Comparison of ENCODE assay signal across 26 cellular contexts in genomic region chr2:127660291-127660578, GRCh38. TPM values are rescaled to one million over a fixed set of nuclear protein-coding genes. Genes with fewer than 3 reads are reported as not detected.
DNase-seq lines count a peak whose midpoint lies in the region; ATAC-seq and TF ChIP-seq lines count a peak whose summit lies in the region.
"Had no signal": no experiment of that assay in that cellular context is flagged by ENCODE, and none has a peak within 500 bp of the region (broad histone marks: within the 10 kb centered on the region; RNA-seq: fewer than 3 reads in every experiment).

No MANE protein-coding gene starts in this region.

- H3K27ac Mint-ChIP-seq in chondrocyte (ENCODE audit: unreplicated experiment) = peak overlapping the region; percentile 60
- no peak overlapping the region for H3K27ac Mint-ChIP-seq in activated naive CD8-positive, alpha-beta T cell treated with anti-CD3 and anti-CD28 coated beads for 36 hours
- H3K27ac Mint-ChIP-seq: activated CD8-positive, alpha-beta T cell treated with anti-CD3 and anti-CD28 coated beads, Interleukin-2, amount 10 ng/mL, durations not matched to agents 7 days and 5 days; progenitor cell of endocrine pancreas had no signal

- H3K4me3 Mint-ChIP-seq in chondrocyte (ENCODE audit: unreplicated experiment) = no peak overlapping the region
- H3K4me3 Mint-ChIP-seq in activated naive CD8-positive, alpha-beta T cell treated with anti-CD3 and anti-CD28 coated beads for 36 hours = no peak overlapping the region
- H3K4me3 Mint-ChIP-seq: activated CD8-positive, alpha-beta T cell treated with anti-CD3 and anti-CD28 coated beads, Interleukin-2, amount 10 ng/mL, durations not matched to agents 7 days and 5 days; brain had no signal

- 94% methylated on average over 10 of the region's 10 CpGs for WGBS in suprapubic skin

- H3K4me3 ChIP-seq in BLaER1 (no peak overlapping the region), osteoblast (ENCODE audit: insufficient read depth, low read length) (no peak overlapping the region), suprapubic skin (no peak overlapping the region)
- H3K4me3 ChIP-seq: SJSA1, skin epidermis had no signal

- H3K79me2 ChIP-seq in osteoblast (ENCODE audit: insufficient read depth, low read length) = no peaks in the 10 kb centered on the region

- no peak for TF ChIP-seq POLR2A in suprapubic skin (IDR thresholded peaks at IDR 0.05)

- H3K4me1 Mint-ChIP-seq in chondrocyte (ENCODE audit: low read depth) = peaks cover 61% of the 10 kb centered on the region
- peaks cover 3% of the 10 kb centered on the region for H3K4me1 Mint-ChIP-seq in activated naive CD8-positive, alpha-beta T cell treated with anti-CD3 and anti-CD28 coated beads for 36 hours

- peaks cover 27% of the 10 kb centered on the region for H3K27me3 ChIP-seq in BLaER1
- H3K27me3 ChIP-seq in osteoblast (ENCODE audit: insufficient read depth, low read length) = peaks cover 23% of the 10 kb centered on the region
- peaks cover 6% of the 10 kb centered on the region for H3K27me3 ChIP-seq in suprapubic skin
- H3K27me3 ChIP-seq: SJSA1 had no signal

- no peak for TF ChIP-seq CTCF in chondrocyte (IDR thresholded peaks at IDR 0.05)
- no peak for TF ChIP-seq CTCF in osteoblast (IDR thresholded peaks at IDR 0.05; ENCODE audit: extremely low read depth, low read depth, low read length)
- no peak for TF ChIP-seq CTCF in suprapubic skin (IDR thresholded peaks at IDR 0.05)

- no peaks in the 10 kb centered on the region for H3K9me3 Mint-ChIP-seq in chondrocyte (ENCODE audit: low read depth)
- H3K9me3 Mint-ChIP-seq in activated naive CD8-positive, alpha-beta T cell treated with anti-CD3 and anti-CD28 coated beads for 36 hours = no peaks in the 10 kb centered on the region
- H3K9me3 Mint-ChIP-seq: brain, neural crest cell had no signal

- H3K4me2 ChIP-seq in BLaER1 (peak overlapping the region; percentile 59; the same call in 1 of the 2 replicates), osteoblast (ENCODE audit: insufficient read depth, low read length) (no peak overlapping the region)

- H3K36me3 ChIP-seq in BLaER1 = peaks cover 17% of the 10 kb centered on the region; the same call in 1 of the 2 replicates
- no peaks in the 10 kb centered on the region for H3K36me3 ChIP-seq in osteoblast (ENCODE audit: insufficient read depth, low read length)
- no peaks in the 10 kb centered on the region for H3K36me3 ChIP-seq in suprapubic skin

- peaks cover 43% of the 10 kb centered on the region for H3K4me1 ChIP-seq in BLaER1
- no peaks in the 10 kb centered on the region for H3K4me1 ChIP-seq in osteoblast (ENCODE audit: insufficient read depth, low read length)
- H3K4me1 ChIP-seq in suprapubic skin = peaks cover 50% of the 10 kb centered on the region
- H3K4me1 ChIP-seq: SJSA1 had no signal

- H4K20me1 ChIP-seq in BLaER1 (peaks cover 23% of the 10 kb centered on the region), osteoblast (ENCODE audit: insufficient read depth, low read length) (no peaks in the 10 kb centered on the region)

- H3K27ac ChIP-seq in BLaER1 (no peak overlapping the region), osteoblast (ENCODE audit: low read depth, low read length) (no peak overlapping the region), suprapubic skin (peak overlapping the region; percentile 75)
- H3K27ac ChIP-seq: C4-2B, SJSA1 had no signal

- no peak for ATAC-seq in GM19455 (IDR thresholded peaks at IDR 0.05; ENCODE audit: unreplicated experiment)
- ATAC-seq: activated CD8-positive, alpha-beta T cell treated with anti-CD3 and anti-CD28 coated beads, Interleukin-2, amount 10 ng/mL, durations not matched to agents 7 days and 5 days; Panc1 had no signal

- TF ChIP-seq EP300 in suprapubic skin (IDR thresholded peaks at IDR 0.05) = no peak

- H3K9me3 ChIP-seq in BLaER1 = peaks cover 26% of the 10 kb centered on the region
- H3K9me3 ChIP-seq in osteoblast (ENCODE audit: low read depth, low read length) = no peaks in the 10 kb centered on the region
- no peaks in the 10 kb centered on the region for H3K9me3 ChIP-seq in suprapubic skin
- H3K9me3 ChIP-seq: SJSA1 had no signal

- no peaks in the 10 kb centered on the region for H3K27me3 Mint-ChIP-seq in chondrocyte (ENCODE audit: low read depth)
- peaks cover 38% of the 10 kb centered on the region for H3K27me3 Mint-ChIP-seq in activated naive CD8-positive, alpha-beta T cell treated with anti-CD3 and anti-CD28 coated beads for 36 hours

- H3K36me3 Mint-ChIP-seq in chondrocyte (ENCODE audit: low read depth) = peaks cover 2% of the 10 kb centered on the region
- no peaks in the 10 kb centered on the region for H3K36me3 Mint-ChIP-seq in activated naive CD8-positive, alpha-beta T cell treated with anti-CD3 and anti-CD28 coated beads for 36 hours
- H3K36me3 Mint-ChIP-seq: brain had no signal

- peak; percentile 29 for DNase-seq in chondrocyte (ENCODE audit: low spot score)
- peak; percentile 38 for DNase-seq in osteoblast (ENCODE audit: insufficient read length, low spot score, missing footprints)
- peak in 1 of 2 donors; percentile 34 for DNase-seq in suprapubic skin (ENCODE audit: low spot score in 2 of 2)
- no peak for DNase-seq in activated naive CD8-positive, alpha-beta T cell treated with anti-CD3 and anti-CD28 coated beads for 36 hours
- DNase-seq in T-helper 9 cell = no peak
- no peak for DNase-seq in C1 segment of cervical spinal cord (lab: John Stamatoyannopoulos, UW)
- DNase-seq: activated CD8-positive, alpha-beta T cell treated with anti-CD3 and anti-CD28 coated beads, Interleukin-2, amount 10 ng/mL, durations not matched to agents 7 days and 5 days; activated effector memory CD4-positive, alpha-beta T cell treated with anti-CD3 and anti-CD28 coated beads, Interleukin-2, amount 50 U/mL, for 16 hours; activated T-cell treated with anti-CD3 and anti-CD28 coated beads for 4 hours; effector memory CD4-positive, alpha-beta T cell; foreskin melanocyte; hypothalamus; NCI-H146; NCI-H510A treated with DMSO at 0.1 percent for 48 hours; stimulated activated CD4-positive, alpha-beta T cell treated with anti-CD3 and anti-CD28 coated beads, Interleukin-1b, Interleukin-23, amount 100 ng/mL, for 48 hours; T-helper 1 cell had no signal

- H3K9ac ChIP-seq in BLaER1 = no peak overlapping the region

- H2AFZ ChIP-seq in osteoblast (ENCODE audit: low read length) = no peak overlapping the region

RNA-seq across cellular contexts. Expression of gene GPR17, which starts 14.3 kb away (rescaled TPM):
- not detected in 3 replicates for total RNA-seq in chondrocyte
- total RNA-seq in osteoblast = not detected in 2 replicates
- under 1 TPM in 2 of 4 donors, not detected in 2; 0.48 to 0.52 TPM for total RNA-seq in suprapubic skin
- not detected for total RNA-seq in activated naive CD8-positive, alpha-beta T cell treated with anti-CD3 and anti-CD28 coated beads for 36 hours
- total RNA-seq: activated CD8-positive, alpha-beta T cell treated with anti-CD3 and anti-CD28 coated beads, Interleukin-2, amount 10 ng/mL, durations not matched to agents 7 days and 5 days; H1; progenitor cell of endocrine pancreas; SJSA1 had no signal

RNA-seq across cellular contexts. Expression of gene LIMS2, which starts 15.1 kb away (rescaled TPM):
- total RNA-seq in chondrocyte = 75.3 to 173 TPM (median 171 TPM) in 3 replicates
- total RNA-seq in osteoblast = 11.2 and 14.8 TPM in 2 replicates
- total RNA-seq in suprapubic skin = 10 to 100 TPM in 2 of 4 donors, 1 to 10 TPM in 2; 9.2 to 40.0 (median 15.4) TPM
- total RNA-seq in activated naive CD8-positive, alpha-beta T cell treated with anti-CD3 and anti-CD28 coated beads for 36 hours = 10 to 100 TPM; 14.6 to 15.8 TPM

RNA-seq across cellular contexts. Expression of gene SFT2D3, which starts 41.1 kb away (rescaled TPM):
- total RNA-seq in chondrocyte (5.1 to 7.2 TPM (median 7.1 TPM) in 3 replicates), osteoblast (5.8 and 6.5 TPM in 2 replicates), suprapubic skin (10 to 100 TPM; 10.2 to 15.9 (median 12.2) TPM)
- 1 to 10 TPM; 3.9 to 4.4 TPM for total RNA-seq in activated naive CD8-positive, alpha-beta T cell treated with anti-CD3 and anti-CD28 coated beads for 36 hours

Comparison
In these comparisons a context has a peak if more than half of its experiments do, and no peak if none do; other contexts are left out.
1. DNase-seq: peak in chondrocyte (single experiment) and osteoblast (single experiment); none in activated naive CD8-positive, alpha-beta T cell treated with anti-CD3 and anti-CD28 coated beads for 36 hours (single experiment), T-helper 9 cell (single experiment) and C1 segment of cervical spinal cord (0 of 14).